Comparison of ENCODE assay signal across 10 cellular contexts in the genomic region with DNA sequence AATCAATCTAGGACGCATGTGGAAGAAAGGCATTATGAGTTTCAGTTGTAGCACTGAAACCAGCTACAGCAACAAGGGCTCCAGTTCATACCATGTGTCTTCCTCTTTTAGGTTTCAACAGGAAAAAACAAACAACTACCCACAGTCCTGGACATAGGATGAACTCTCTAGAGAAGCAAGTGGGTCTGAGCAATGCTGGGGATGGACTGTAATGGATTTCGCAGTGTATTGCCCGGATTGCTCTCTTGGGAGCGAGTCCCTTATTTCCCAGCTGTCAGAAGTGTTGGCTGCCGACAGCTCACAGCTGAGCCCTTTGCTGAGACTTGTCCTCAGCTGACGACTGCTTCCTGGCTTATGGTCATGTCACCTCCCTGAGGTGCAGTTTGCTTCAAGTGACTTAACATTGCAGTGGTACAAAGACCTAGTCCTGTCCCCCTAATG. TPM values are rescaled to one million over a fixed set of nuclear protein-coding genes. Genes with fewer than 3 reads are reported as not detected.
DNase-seq lines count a peak whose midpoint lies in the region; ATAC-seq, FAIRE-seq and TF ChIP-seq lines count a peak whose summit lies in the region.
"Had no signal": no experiment of that assay in that cellular context is flagged by ENCODE, and none has a peak within 500 bp of the region (broad histone marks: within the 10 kb centered on the region; RNA-seq: fewer than 3 reads in every experiment).

No MANE protein-coding gene starts in this region.

- H3K4me3 ChIP-seq in GM12878: peak overlapping the region; percentile 45
- H3K4me3 ChIP-seq: ascending aorta had no signal

- peak overlapping the region; percentile 66 for H3K9ac ChIP-seq in GM12878 (ENCODE audit: control insufficient read depth, insufficient read depth, low read length)

- no peak overlapping the region for H3K27ac Mint-ChIP-seq in MCF 10A (ENCODE audit: low read depth, unreplicated experiment)

- H3K4me2 ChIP-seq in GM12878 (ENCODE audit: control insufficient read depth, insufficient read depth): peak overlapping the region; percentile 97

- no peaks in the 10 kb centered on the region for H3K36me3 Mint-ChIP-seq in MCF 10A (ENCODE audit: insufficient read depth, unreplicated experiment)

- no peak for DNase-seq in GM12892 (ENCODE audit: insufficient read length)
- no peak for DNase-seq in GM12878 (ENCODE audit: low read depth, low spot score)
- DNase-seq in NCI-H1417 (lab: John Stamatoyannopoulos, UW): no peak
- DNase-seq in RKO (ENCODE audit: low spot score): no peak
- no peak for DNase-seq in MCF 10A (ENCODE audit: unreplicated experiment)
- no peak for DNase-seq in glomerular visceral epithelial cell (ENCODE audit: extremely low spot score)

- peaks cover 37% of the 10 kb centered on the region for H3K4me1 ChIP-seq in GM12878 (ENCODE audit: control insufficient read depth, insufficient read depth, low read length)
- H3K4me1 ChIP-seq: ascending aorta had no signal

- H2AFZ ChIP-seq in GM12878 (ENCODE audit: control insufficient read depth, low read depth, low read length): peak overlapping the region; percentile 53

- peak overlapping the region; percentile 89 for H3K27ac ChIP-seq in GM12878 (ENCODE audit: control insufficient read depth, insufficient read depth)
- H3K27ac ChIP-seq: ascending aorta had no signal

- no peaks in the 10 kb centered on the region for H4K20me1 ChIP-seq in GM12878 (ENCODE audit: control insufficient read depth, insufficient read depth)

- no peaks in the 10 kb centered on the region for H3K9me3 Mint-ChIP-seq in MCF 10A (ENCODE audit: unreplicated experiment)

- TF ChIP-seq EP300 in GM12878 (IDR thresholded peaks at IDR 0.05; ENCODE audit: borderline replicate concordance in 1 of 2, control insufficient read depth in 1 of 2, low read depth in 2 of 2, low read length in 2 of 2): no peak

- H3K27me3 ChIP-seq in GM12878 (replicated peaks in 1 of 2; ENCODE audit: control insufficient read depth in 2 of 2, insufficient read depth in 2 of 2, low read length in 1 of 2): no peaks in the 10 kb centered on the region
- H3K27me3 ChIP-seq: ascending aorta had no signal

- FAIRE-seq in GM12892 (lab: Jason Lieb, UNC): peak; percentile 98
- FAIRE-seq in GM12878 (lab: Jason Lieb, UNC): no peak

- peak; percentile 60; the same call in 1 of the 2 replicates for TF ChIP-seq POLR2A in GM12892 (IDR thresholded peaks at IDR 0.05; ENCODE audit: low read depth, low read length)
- 0 out of 2 replicates have a peak, but pooled peaks have one; percentile 41 for TF ChIP-seq POLR2A in GM12878 (IDR thresholded peaks at IDR 0.05; ENCODE audit: low read depth, low read length)

- 0% methylated on average over 6 of the region's 6 CpGs for WGBS in GM12878 (ENCODE audit: insufficient coverage, insufficient replicate concordance, low lambda C conversion rate, missing lambda C conversion rate)

- no peak for TF ChIP-seq CTCF in GM12878 (IDR thresholded peaks at IDR 0.05 in 2 of 3, conservative IDR thresholded peaks at IDR 0.05 in 1 of 3; ENCODE audit: control insufficient read depth in 2 of 3, extremely low read depth in 1 of 3, insufficient read depth in 1 of 3, low read depth in 3 of 3, low read length in 3 of 3)
- TF ChIP-seq CTCF in MCF 10A (IDR thresholded peaks at IDR 0.05; ENCODE audit: unreplicated experiment): no peak

- SMC1A ChIA-PET in GM12878 (lab: Charles Lee; ENCODE audit: uncharacterized antibody, unreplicated experiment): interaction anchor here (0.7 to 5.4 kb wide), 24 partner anchors 10 to 226 kb away, joined by 3 to 89 read pairs (median 4); a partner anchor contains a TSS

- POLR2A ChIA-PET in GM12878 (lab: Charles Lee): interaction anchor here (0.6 to 7.1 kb wide), 9 partner anchors 10 to 139 kb away, joined by 3 to 72 read pairs (median 5); a partner anchor contains a TSS
- POLR2A ChIA-PET in MCF 10A (lab: Yijun Ruan, JAX): no interaction called here

- peak; percentile 28; the same call in 1 of the 2 replicates for TF ChIP-seq RAD21 in GM12878 (IDR thresholded peaks at IDR 0.05; ENCODE audit: insufficient read depth, low read depth, low read length)

- H3K4me1 Mint-ChIP-seq in MCF 10A (ENCODE audit: insufficient read depth, unreplicated experiment): no peaks in the 10 kb centered on the region

- in situ Hi-C loops in GM12878 (cut with MboI): loop anchor here (5.0 kb wide), 2 partner anchors 88 to 138 kb away; no protein-coding TSS in a partner anchor

- H3K9me3 ChIP-seq in GM12878 (replicated peaks; ENCODE audit: control insufficient read depth, insufficient read depth, low read length): no peaks in the 10 kb centered on the region
- H3K9me3 ChIP-seq: ascending aorta had no signal

- RAD21 ChIA-PET in GM12878 (lab: Charles Lee; ENCODE audit: unreplicated experiment): interaction anchor here (0.6 to 5.4 kb wide), 11 partner anchors 11 to 163 kb away, joined by 3 to 85 read pairs (median 7); a partner anchor contains a TSS

- no peaks in the 10 kb centered on the region for H3K79me2 ChIP-seq in GM12878 (ENCODE audit: control insufficient read depth, insufficient read depth, low read length)

- intact Hi-C loops in GM12878 (cut with micrococcal nuclease; ENCODE audit: unreplicated experiment) (loop anchor here (1.0 kb wide), 1 partner anchor 90 kb away; no protein-coding TSS in a partner anchor), MCF 10A (cut with micrococcal nuclease) (no loop called here)

- H3K4me3 Mint-ChIP-seq in MCF 10A (ENCODE audit: unreplicated experiment): no peak overlapping the region

- H3K36me3 ChIP-seq in GM12878 (ENCODE audit: control insufficient read depth in 2 of 2, insufficient read depth in 2 of 2, low read length in 1 of 2): no peaks in the 10 kb centered on the region
- H3K36me3 ChIP-seq: ascending aorta had no signal

- H3K27me3 Mint-ChIP-seq in MCF 10A (ENCODE audit: insufficient read depth, unreplicated experiment): peaks cover 27% of the 10 kb centered on the region

- peak; percentile 79 for ATAC-seq in GM21390 (IDR thresholded peaks at IDR 0.05; ENCODE audit: unreplicated experiment)
- ATAC-seq in HG03457 (IDR thresholded peaks at IDR 0.05; ENCODE audit: unreplicated experiment): peak; percentile 52
- peak; percentile 78 for ATAC-seq in GM12878
- ATAC-seq: Panc1 had no signal

- CTCF ChIA-PET in GM12878 (lab: Yijun Ruan, JAX) (interaction anchor here (1.0 to 5.1 kb wide), 11 partner anchors 10 to 139 kb away, joined by 3 to 62 read pairs (median 4); a partner anchor contains a TSS), MCF 10A (lab: Yijun Ruan, JAX) (interaction anchor here (0.6 kb wide), 1 partner anchor 487 kb away, joined by 3 read pairs; no protein-coding TSS in a partner anchor)

- BruUV-seq in GM12878 (replicated peaks; lab: Mats Ljungman, UMichigan) (TSS peak; percentile 97), MCF 10A (replicated peaks; lab: Mats Ljungman, UMichigan) (no TSS peak)

TF ChIP-seq in GM12878, 131 proteins besides CTCF, POLR2A, EP300 and RAD21 (continues in another document):
- TF ChIP-seq RAD51 (IDR thresholded peaks at IDR 0.05): no peak
- no peak for TF ChIP-seq BMI1 (IDR thresholded peaks at IDR 0.05; ENCODE audit: borderline replicate concordance)
- no peak for TF ChIP-seq HDAC2 (IDR thresholded peaks at IDR 0.05)
- TF ChIP-seq, protein P1, sequence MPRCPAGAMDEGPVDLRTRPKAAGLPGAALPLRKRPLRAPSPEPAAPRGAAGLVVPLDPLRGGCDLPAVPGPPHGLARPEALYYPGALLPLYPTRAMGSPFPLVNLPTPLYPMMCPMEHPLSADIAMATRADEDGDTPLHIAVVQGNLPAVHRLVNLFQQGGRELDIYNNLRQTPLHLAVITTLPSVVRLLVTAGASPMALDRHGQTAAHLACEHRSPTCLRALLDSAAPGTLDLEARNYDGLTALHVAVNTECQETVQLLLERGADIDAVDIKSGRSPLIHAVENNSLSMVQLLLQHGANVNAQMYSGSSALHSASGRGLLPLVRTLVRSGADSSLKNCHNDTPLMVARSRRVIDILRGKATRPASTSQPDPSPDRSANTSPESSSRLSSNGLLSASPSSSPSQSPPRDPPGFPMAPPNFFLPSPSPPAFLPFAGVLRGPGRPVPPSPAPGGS (IDR thresholded peaks at IDR 0.05; ENCODE audit: borderline replicate concordance, insufficient read depth, low read depth, low read length, poor library complexity, severe bottlenecking): no peak
- TF ChIP-seq EED (IDR thresholded peaks at IDR 0.05; ENCODE audit: low read depth): peak; percentile 57; the same call in 1 of the 2 replicates
- no peak for TF ChIP-seq ZNF207 (IDR thresholded peaks at IDR 0.05; ENCODE audit: borderline replicate concordance)
- TF ChIP-seq FOS (IDR thresholded peaks at IDR 0.05; ENCODE audit: borderline replicate concordance, extremely low read depth, insufficient read length): no peak
- no peak for TF ChIP-seq ZSCAN29 (IDR thresholded peaks at IDR 0.05)

RNA-seq across cellular contexts. Expression of a gene that starts 12.1 kb away (rescaled TPM):
- 57.9 TPM for polyA plus RNA-seq in GM12892 (2012; ENCODE audit: missing spikeins)
- total RNA-seq in GM12878 (2013; cell fraction: nucleolus; rRNA removed): 652 and 698 TPM in 2 replicates
- total RNA-seq in GM12878 (2014; rRNA removed): 126 and 135 TPM in 2 replicates
- total RNA-seq in GM12878 (2014; rRNA removed; fragmentation: Illumina TruSeq; extraction: Trizol): 123 and 135 TPM in 2 replicates
- total RNA-seq in GM12878 (2021): 151 and 152 TPM in 2 replicates
- polyA plus RNA-seq in GM12878 (2011; ENCODE audit: low read depth): 54.4 TPM
- 119 and 157 TPM in 2 replicates for polyA plus RNA-seq in GM12878 (2011; rRNA removed)
- polyA plus RNA-seq in GM12878 (2011; cell fraction: cytosol; rRNA removed): 92.2 and 110 TPM in 2 replicates
- polyA plus RNA-seq in GM12878 (2011; cell fraction: nucleus; rRNA removed): 164 and 187 TPM in 2 replicates
- 75.0 and 78.0 TPM in 2 replicates for polyA plus RNA-seq in GM12878 (2012)
- polyA plus RNA-seq in GM12878 (2014; fragmentation: Illumina TruSeq; extraction: Trizol): 126 and 149 TPM in 2 replicates
- 10 to 100 TPM; 51.9 to 56.6 TPM for polyA plus RNA-seq in GM12878 (2014; fragmentation: Nextera tagmentation; extraction: Ambion mirVana)
- polyA plus RNA-seq in GM12878 (2014; rRNA removed): 77.0 and 82.4 TPM in 2 replicates
- 10 to 100 TPM; 56.8 to 62.4 TPM for polyA plus RNA-seq in GM12878 (2016; fragmentation: Nextera tagmentation; extraction: Ambion mirVana)
- 271 and 396 TPM in 2 replicates for polyA minus RNA-seq in GM12878 (2011; rRNA and poly(A)+ RNA removed)
- 106 and 154 TPM in 2 replicates for polyA minus RNA-seq in GM12878 (2011; cell fraction: cytosol; rRNA and poly(A)+ RNA removed)
- 339 and 523 TPM in 2 replicates for polyA minus RNA-seq in GM12878 (2011; cell fraction: nucleus; rRNA and poly(A)+ RNA removed)
- 43.4 and 51.8 TPM in 2 replicates for total RNA-seq in MCF 10A (2022)
